ENCODE assay signal across 8 cellular contexts in the genomic region with DNA sequence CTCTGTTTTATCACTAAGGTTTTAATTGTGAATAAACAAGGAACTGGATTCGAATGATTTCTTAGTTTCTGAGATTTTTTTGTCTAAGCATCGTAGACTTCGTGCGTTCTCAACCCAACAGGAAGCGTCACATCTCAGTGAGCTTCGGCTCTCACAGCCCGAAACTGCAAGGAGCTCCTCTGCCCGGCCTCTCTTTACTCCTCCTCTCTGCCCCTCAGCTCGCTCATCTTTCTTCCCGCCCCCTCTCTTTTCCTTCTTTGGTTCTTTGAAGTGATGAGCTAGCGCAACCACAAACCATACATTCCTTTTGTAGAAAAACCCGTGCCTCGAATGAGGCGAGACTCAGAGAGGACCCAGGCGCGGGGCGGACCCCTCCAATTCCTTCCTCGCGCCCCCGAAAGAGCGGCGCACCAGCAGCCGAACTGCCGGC. TPM values are rescaled to one million over a fixed set of nuclear protein-coding genes. Genes with fewer than 3 reads are reported as not detected.
A peak's percentile ranks its signal among the peaks of the same experiment; 100 is the strongest.
DNase-seq lines count a peak whose midpoint lies in the region; ATAC-seq lines count a peak whose summit lies in the region.

No MANE protein-coding gene starts in this region.

- peak overlapping the region; percentile 1 for H3K27ac ChIP-seq in right cardiac atrium (ENCODE audit: low read length)

- ATAC-seq in GM21619 (IDR thresholded peaks at IDR 0.05; ENCODE audit: unreplicated experiment) (peak; percentile 70), right cardiac atrium (peak; percentile 67 to 69)

- in situ Hi-C loops in G401 (cut with HindIII; ENCODE audit: low sequenced_read_pairs), result no loop called here

- no peaks in the 10 kb centered on the region for H3K27me3 ChIP-seq in right cardiac atrium (ENCODE audit: control insufficient read depth, insufficient read depth)

- no peaks in the 10 kb centered on the region for H3K9me3 ChIP-seq in right cardiac atrium (ENCODE audit: control insufficient read depth, low read length)

- DNase-seq in G401 (ENCODE audit: low spot score), result peak; percentile 9
- DNase-seq in LHCN-M2 (ENCODE audit: low read depth), result peak; percentile 91
- DNase-seq in activated naive CD8-positive, alpha-beta T cell treated with anti-CD3 and anti-CD28 coated beads, Interleukin-2, amount 50 U/mL, for 16 hours (ENCODE audit: low read depth, low spot score), result peak; percentile 54
- DNase-seq in right cardiac atrium, result peak; percentile 35 to 57 (median 37)
- no peak for DNase-seq in skeletal muscle cell (ENCODE audit: low read depth)
- DNase-seq in NCI-H128 (lab: John Stamatoyannopoulos, UW; ENCODE audit: unreplicated experiment), result no peak
- DNase-seq in NCI-H1417 treated with DMSO at 0.1 percent for 48 hours (lab: John Stamatoyannopoulos, UW), result no peak

- 1% methylated on average over 24 of the region's 24 CpGs for WGBS in right cardiac atrium

- H3K4me3 ChIP-seq in right cardiac atrium (ENCODE audit: low read length) (peak overlapping the region; percentile 66), skeletal muscle cell (ENCODE audit: low read depth, low read length) (peak overlapping the region; percentile 74)

- intact Hi-C loops in right cardiac atrium (cut with DNase I), result no loop called here

- H3K4me1 ChIP-seq in right cardiac atrium (ENCODE audit: control insufficient read depth, insufficient read depth, low read length), result peaks cover 2% of the 10 kb centered on the region

RNA-seq across cellular contexts. Expression of gene NT5E, which starts 0.5 kb away (rescaled TPM):
- 11.0 and 11.5 TPM in 2 replicates for total RNA-seq in G401 (2014; rRNA removed; shearing (Covaris generic))
- total RNA-seq in LHCN-M2 (2014; rRNA removed), result 762 and 846 TPM in 2 replicates
- 193 TPM for polyA plus RNA-seq in LHCN-M2 (2012)
- 10 to 100 TPM in 2 of 4 donors, 1 to 10 TPM in 2; 7.1 to 13.3 (median 9.8) TPM for total RNA-seq in right cardiac atrium
- polyA plus RNA-seq in right cardiac atrium, result 3.6 TPM

Comparison
In these comparisons a context has a peak if more than half of its experiments do, and no peak if none do; other contexts are left out.
1. DNase-seq: peak in G401 (single experiment), LHCN-M2 (single experiment), activated naive CD8-positive, alpha-beta T cell treated with anti-CD3 and anti-CD28 coated beads, Interleukin-2, amount 50 U/mL, for 16 hours (single experiment) and right cardiac atrium (3 of 3); none in skeletal muscle cell (single experiment), NCI-H128 (single experiment) and NCI-H1417 treated with DMSO at 0.1 percent for 48 hours (single experiment).
2. RNA of gene NT5E, which starts 0.5 kb away (total RNA-seq): 762 to 846 TPM in LHCN-M2; 11.0 to 11.5 TPM in G401 and 7.1 to 13.3 TPM in right cardiac atrium; every median in the first group is over 10 times any median in the second.